25 cellular contexts compared by ENCODE assay signal in genomic region chr2:46458763-46459505, GRCh38. TPM values are rescaled to one million over a fixed set of nuclear protein-coding genes. Genes with fewer than 3 reads are reported as not detected.
"Had no signal": no experiment of that assay in that cellular context is flagged by ENCODE, and none has a peak within 500 bp of the region (broad histone marks: within the 10 kb centered on the region; RNA-seq: fewer than 3 reads in every experiment).

No MANE protein-coding gene starts in this region.

- H3K27ac Mint-ChIP-seq: activated CD4-positive, alpha-beta T cell treated with anti-CD3 and anti-CD28 coated beads, Interleukin-2, amount 10 ng/mL, durations not matched to agents 24 days and 14 days; activated CD8-positive, alpha-beta T cell treated with anti-CD3 and anti-CD28 coated beads, Interleukin-2, amount 10 ng/mL, durations not matched to agents 7 days and 5 days; activated T-cell treated with anti-CD3 and anti-CD28 coated beads, Interleukin-2, amount 50 U/mL, for 24 hours; dendritic cell treated with granulocyte-macrophage colony-stimulating factor and Interleukin-4, amounts not matched to agents 40 ng/mL and 50 ng/mL, for 4 days; effector memory CD8-positive, alpha-beta T cell; T-cell; type B pancreatic cell had no signal

- H3K4me2 ChIP-seq: hepatocyte, SK-N-SH had no signal

- H3K4me3 ChIP-seq: ascending aorta, hepatocyte, spleen had no signal

- DNase-seq: activated CD4-positive, alpha-beta T cell treated with anti-CD3 and anti-CD28 coated beads, Interleukin-2, amount 10 ng/mL, durations not matched to agents 24 days and 14 days; activated CD4-positive, CD25-positive, alpha-beta regulatory T cell; activated CD8-positive, alpha-beta T cell treated with anti-CD3 and anti-CD28 coated beads, Interleukin-2, amount 10 ng/mL, durations not matched to agents 7 days and 5 days; activated effector memory CD4-positive, alpha-beta T cell treated with Interleukin-2 at 50 U/mL for 16 hours; activated naive CD4-positive, alpha-beta T cell treated with anti-CD3 and anti-CD28 coated beads, Interleukin-2, amount 50 U/mL, for 16 hours; activated T-cell treated with anti-CD3 and anti-CD28 coated beads, Interleukin-2, amount 50 U/mL, for 24 hours; cerebellar nuclear complex; effector memory CD8-positive, alpha-beta T cell; foreskin fibroblast; left ventricle myocardium superior; naive thymus-derived CD8-positive, alpha-beta T cell; SK-N-SH; spleen; stimulated activated naive CD4-positive, alpha-beta T cell; T-cell; T-helper 9 cell had no signal

- H3K9me3 Mint-ChIP-seq: activated CD4-positive, alpha-beta T cell treated with anti-CD3 and anti-CD28 coated beads, Interleukin-2, amount 10 ng/mL, durations not matched to agents 24 days and 14 days; activated T-cell treated with anti-CD3 and anti-CD28 coated beads, Interleukin-2, amount 50 U/mL, for 24 hours; dendritic cell treated with granulocyte-macrophage colony-stimulating factor and Interleukin-4, amounts not matched to agents 40 ng/mL and 50 ng/mL, for 4 days; effector memory CD8-positive, alpha-beta T cell; naive thymus-derived CD8-positive, alpha-beta T cell; T-cell had no signal

- H3K36me3 ChIP-seq: ascending aorta, spleen had no signal

- H3K36me3 Mint-ChIP-seq: naive thymus-derived CD8-positive, alpha-beta T cell; T-cell; type B pancreatic cell had no signal

- H3K27me3 Mint-ChIP-seq: activated T-cell treated with anti-CD3 and anti-CD28 coated beads, Interleukin-2, amount 50 U/mL, for 24 hours; effector memory CD8-positive, alpha-beta T cell; type B pancreatic cell had no signal

- ATAC-seq: activated CD8-positive, alpha-beta T cell treated with anti-CD3 and anti-CD28 coated beads, Interleukin-2, amount 10 ng/mL, durations not matched to agents 7 days and 5 days; effector memory CD8-positive, alpha-beta T cell; left ventricle myocardium superior; naive thymus-derived CD8-positive, alpha-beta T cell; T-cell had no signal

- H2AFZ ChIP-seq: hepatocyte, parathyroid adenoma had no signal

- H3K9me3 ChIP-seq: ascending aorta, SK-N-SH, spleen had no signal

- H3K27me3 ChIP-seq: ascending aorta, hepatocyte, spleen had no signal

- H3K9ac ChIP-seq: parathyroid adenoma, SK-N-SH had no signal

- H3K27ac ChIP-seq: ascending aorta, hepatocyte, parathyroid adenoma had no signal

- H3K4me3 Mint-ChIP-seq: activated CD4-positive, alpha-beta T cell treated with anti-CD3 and anti-CD28 coated beads, Interleukin-2, amount 10 ng/mL, durations not matched to agents 24 days and 14 days; activated CD8-positive, alpha-beta T cell treated with anti-CD3 and anti-CD28 coated beads, Interleukin-2, amount 10 ng/mL, durations not matched to agents 7 days and 5 days; activated T-cell treated with anti-CD3 and anti-CD28 coated beads, Interleukin-2, amount 50 U/mL, for 24 hours; dendritic cell treated with granulocyte-macrophage colony-stimulating factor and Interleukin-4, amounts not matched to agents 40 ng/mL and 50 ng/mL, for 4 days; effector memory CD8-positive, alpha-beta T cell; naive thymus-derived CD8-positive, alpha-beta T cell; T-cell; type B pancreatic cell had no signal

- H3K79me2 ChIP-seq: hepatocyte, parathyroid adenoma had no signal

RNA-seq across cellular contexts. Expression of gene TMEM247, which starts 20.4 kb away (rescaled TPM):
- total RNA-seq: activated CD4-positive, alpha-beta T cell treated with anti-CD3 and anti-CD28 coated beads, Interleukin-2, amount 10 ng/mL, durations not matched to agents 24 days and 14 days; activated CD8-positive, alpha-beta T cell treated with anti-CD3 and anti-CD28 coated beads, Interleukin-2, amount 10 ng/mL, durations not matched to agents 7 days and 5 days; ascending aorta; glomerular endothelial cell; hepatocyte; left ventricle myocardium superior; mesenteric fat pad; naive thymus-derived CD8-positive, alpha-beta T cell; spleen; subcutaneous adipose tissue; T-cell had no signal
- polyA plus RNA-seq: adipose tissue; hepatocyte; naive thymus-derived CD8-positive, alpha-beta T cell; SK-N-SH; spleen had no signal
